In genomic region chr2:223872772-223873171, GRCh38 we compare ENCODE assay signal across 2 cellular contexts. TPM values are rescaled to one million over a fixed set of nuclear protein-coding genes. Genes with fewer than 3 reads are reported as not detected.
"Had no signal": no experiment of that assay in that cellular context is flagged by ENCODE, and none has a peak within 500 bp of the region (broad histone marks: within the 10 kb centered on the region; RNA-seq: fewer than 3 reads in every experiment).

No MANE protein-coding gene starts in this region.

RNA-seq across cellular contexts. Expression of gene AP1S3, which starts 35.4 kb away (rescaled TPM):
- total RNA-seq: ascending aorta, cardiac muscle cell had no signal
